In genomic region chr10:125232841-125233240, GRCh38 we compare ENCODE assay signal across 25 cellular contexts.
DNase-seq lines count a peak whose midpoint lies in the region; ATAC-seq, FAIRE-seq and TF ChIP-seq lines count a peak whose summit lies in the region.
"Had no signal": no experiment of that assay in that cellular context is flagged by ENCODE, and none has a peak within 500 bp of the region (broad histone marks: within the 10 kb centered on the region; RNA-seq: fewer than 3 reads in every experiment).

No MANE protein-coding gene starts in this region.

- no peak overlapping the region for H3K4me3 ChIP-seq in keratinocyte (ENCODE audit: control insufficient read depth in 2 of 3, extremely low read depth in 1 of 3, insufficient read depth in 2 of 3, low read depth in 1 of 3, low read length in 3 of 3)
- H3K4me3 ChIP-seq: BLaER1, dorsolateral prefrontal cortex, SJCRH30, tibial artery had no signal

- H3K27me3 ChIP-seq in keratinocyte (ENCODE audit: control insufficient read depth, extremely low read depth, insufficient read depth, low read length), result no peaks in the 10 kb centered on the region
- H3K27me3 ChIP-seq: BLaER1, SJCRH30 had no signal

- no peak overlapping the region for H2AFZ ChIP-seq in keratinocyte (ENCODE audit: control insufficient read depth, low read length)

- H4K20me1 ChIP-seq in keratinocyte (ENCODE audit: control insufficient read depth, extremely low read depth, insufficient read depth, low read length), result no peaks in the 10 kb centered on the region
- H4K20me1 ChIP-seq: BLaER1 had no signal

- H3K36me3 ChIP-seq in keratinocyte (ENCODE audit: control insufficient read depth in 2 of 2, extremely low read depth in 1 of 2, insufficient read depth in 2 of 2, low read length in 2 of 2), result no peaks in the 10 kb centered on the region
- H3K36me3 ChIP-seq: BLaER1, SJCRH30, tibial artery had no signal

- no peaks in the 10 kb centered on the region for H3K79me2 ChIP-seq in keratinocyte (ENCODE audit: control insufficient read depth, insufficient read depth, low read length)

- TF ChIP-seq CTCF in keratinocyte (optimal IDR thresholded peaks at IDR 0.05 in 1 of 3, IDR thresholded peaks at IDR 0.05 in 1 of 3, conservative IDR thresholded peaks at IDR 0.05 in 1 of 3; ENCODE audit: extremely low read depth in 1 of 3, insufficient read depth in 2 of 3, low read length in 3 of 3), result no peak

- FAIRE-seq in keratinocyte (lab: Jason Lieb, UNC), result peak; percentile 67
- FAIRE-seq: HepG2, islet of Langerhans, TTC549 had no signal

- ATAC-seq in SK-N-SH treated with all-trans-retinoic acid at 6 μM for 48 hours, result peak; percentile 20; the same call in 2 of the 3 replicates
- no peak for ATAC-seq in HG03342 (IDR thresholded peaks at IDR 0.05; ENCODE audit: unreplicated experiment)
- ATAC-seq: HepG2 had no signal

- DNase-seq in Daoy (ENCODE audit: low read depth) (peak; percentile 23), HT1080 (ENCODE audit: low read depth) (peak; percentile 14), keratinocyte (ENCODE audit: low read depth, low spot score) (no peak), NCI-H1436 treated with DMSO at 0.1 percent for 48 hours (lab: John Stamatoyannopoulos, UW) (no peak), NCI-H1694 (lab: John Stamatoyannopoulos, UW) (no peak), NCI-H2227 treated with DMSO at 0.1 percent for 48 hours (lab: John Stamatoyannopoulos, UW) (no peak)
- DNase-seq: activated CD4-positive, alpha-beta memory T cell treated with anti-CD3 and anti-CD28 coated beads, Interleukin-2, amount 10 ng/mL, durations not matched to agents 7 days and 5 days; activated CD4-positive, CD25-positive, alpha-beta regulatory T cell treated with anti-CD3 and anti-CD28 coated beads, Interleukin-2, amount 50 U/mL, for 72 hours; activated effector memory CD4-positive, alpha-beta T cell treated with Interleukin-2 at 50 U/mL for 16 hours; dorsolateral prefrontal cortex; glutamatergic neuron; Kasumi-1; NCI-H1048; NCI-H187; NCI-H2171 treated with DMSO at 0.1 percent for 48 hours; NCI-H524; NK-92 treated with Interleukin-12 subunit alpha and Interleukin-12 subunit beta, amount 100 ng/mL, for 24 hours; SJCRH30; tibial artery had no signal

- H3K9ac ChIP-seq in keratinocyte (ENCODE audit: control insufficient read depth, extremely low read depth, insufficient read depth, low read length), result no peak overlapping the region
- H3K9ac ChIP-seq: BLaER1 had no signal

- dilution Hi-C loops in keratinocyte (cut with MboI; ENCODE audit: extremely low pct_ligation_motif_present, low sequenced_read_pairs), result no loop called here

- peak overlapping the region; percentile 2 for H3K27ac ChIP-seq in keratinocyte (ENCODE audit: control insufficient read depth, insufficient read depth, low read length)
- H3K27ac ChIP-seq: BLaER1, dorsolateral prefrontal cortex, SJCRH30, tibial artery had no signal

- peak overlapping the region; percentile 30 for H3K4me2 ChIP-seq in keratinocyte (ENCODE audit: control insufficient read depth, extremely low read depth, insufficient read depth, low read depth, low read length)
- H3K4me2 ChIP-seq: BLaER1 had no signal

- no peaks in the 10 kb centered on the region for H3K9me1 ChIP-seq in keratinocyte (ENCODE audit: control insufficient read depth, extremely low read depth, insufficient read depth, low read length)

- peaks cover 41% of the 10 kb centered on the region for H3K4me1 ChIP-seq in keratinocyte (ENCODE audit: control insufficient read depth, extremely low read depth, insufficient read depth, low read length)
- H3K4me1 ChIP-seq: tibial artery had no signal

- H3K9me3 ChIP-seq in keratinocyte (ENCODE audit: control insufficient read depth, low read depth, low read length), result no peaks in the 10 kb centered on the region
- H3K9me3 ChIP-seq: SJCRH30 had no signal

TF ChIP-seq in SK-N-SH treated with all-trans-retinoic acid at 6 μM for 48 hours, 23 proteins besides CTCF, POLR2A, EP300 and RAD21:
- TF ChIP-seq ZFP3 (CRISPR knock-in tag; IDR thresholded peaks at IDR 0.05) (no peak), ARNTL (CRISPR knock-in tag; IDR thresholded peaks at IDR 0.05; ENCODE audit: borderline replicate concordance, low read depth) (no peak), SNAI2 (CRISPR knock-in tag; IDR thresholded peaks at IDR 0.05) (no peak), TOX (CRISPR knock-in tag; IDR thresholded peaks at IDR 0.05; ENCODE audit: borderline replicate concordance) (no peak), GLIS3 (CRISPR knock-in tag; IDR thresholded peaks at IDR 0.05) (no peak), ZFP30 (CRISPR knock-in tag; IDR thresholded peaks at IDR 0.05) (no peak), TSHZ2 (CRISPR knock-in tag; IDR thresholded peaks at IDR 0.05) (no peak), POU6F1 (CRISPR knock-in tag; IDR thresholded peaks at IDR 0.05; ENCODE audit: borderline replicate concordance, low read depth) (no peak), PATZ1 (CRISPR knock-in tag; IDR thresholded peaks at IDR 0.05; ENCODE audit: borderline replicate concordance) (no peak), CREB5 (CRISPR knock-in tag; IDR thresholded peaks at IDR 0.05; ENCODE audit: low read depth) (no peak), ZC3H10 (CRISPR knock-in tag; IDR thresholded peaks at IDR 0.05) (no peak), TCF4 (CRISPR knock-in tag; IDR thresholded peaks at IDR 0.05; ENCODE audit: borderline replicate concordance) (no peak), PPARA (CRISPR knock-in tag; IDR thresholded peaks at IDR 0.05; ENCODE audit: borderline replicate concordance) (no peak), CSDC2 (CRISPR knock-in tag; IDR thresholded peaks at IDR 0.05) (no peak), OSR1 (CRISPR knock-in tag; IDR thresholded peaks at IDR 0.05) (no peak), ZNF565 (CRISPR knock-in tag; conservative IDR thresholded peaks at IDR 0.05; ENCODE audit: low read depth) (no peak)

Comparison
In these comparisons a context has a peak if more than half of its experiments do, and no peak if none do; other contexts are left out.
1. DNase-seq: peak in Daoy (single experiment) and HT1080 (single experiment); none in keratinocyte (single experiment), NCI-H1436 treated with DMSO at 0.1 percent for 48 hours (single experiment), NCI-H1694 (single experiment) and NCI-H2227 treated with DMSO at 0.1 percent for 48 hours (single experiment).